ENCODE assay signal across 11 cellular contexts in the genomic region with DNA sequence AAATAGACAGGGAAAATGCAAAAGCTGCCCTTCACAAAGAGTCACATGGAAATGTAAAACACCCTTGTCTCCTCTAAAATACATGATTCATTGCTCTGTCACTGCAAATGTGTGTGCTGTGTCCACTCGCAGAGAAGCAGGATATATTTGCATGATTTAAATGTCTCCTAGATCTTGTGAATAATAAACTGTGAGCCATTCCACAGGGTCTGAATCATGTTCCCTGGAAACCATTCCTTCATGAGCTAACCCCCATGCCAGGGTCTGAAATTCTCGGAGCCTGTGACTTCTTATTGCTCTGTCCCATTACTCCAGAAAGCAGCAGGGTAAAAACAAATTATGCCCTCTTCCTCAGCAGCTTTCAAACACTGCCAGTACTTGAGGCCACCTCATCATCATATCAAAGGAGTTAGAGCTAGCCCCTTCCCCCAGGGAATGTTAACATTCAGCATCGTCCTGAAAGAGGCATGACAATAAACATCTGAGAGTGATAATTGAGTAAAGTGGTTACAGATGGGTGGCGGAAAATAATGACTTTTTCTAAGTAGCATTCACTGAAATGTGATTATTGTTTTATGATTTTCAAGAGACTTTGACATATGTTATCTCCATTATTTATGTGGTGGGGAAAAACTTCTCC. TPM values are rescaled to one million over a fixed set of nuclear protein-coding genes. Genes with fewer than 3 reads are reported as not detected.
DNase-seq lines count a peak whose midpoint lies in the region; ATAC-seq and TF ChIP-seq lines count a peak whose summit lies in the region.
"Had no signal": no experiment of that assay in that cellular context is flagged by ENCODE, and none has a peak within 500 bp of the region (broad histone marks: within the 10 kb centered on the region; RNA-seq: fewer than 3 reads in every experiment).

No MANE protein-coding gene starts in this region.

- peak overlapping the region; percentile 71 for H3K27ac ChIP-seq in ectodermal cell (ENCODE audit: insufficient read depth, low read depth, low read length, poor library complexity, severe bottlenecking)
- H3K27ac ChIP-seq: parathyroid adenoma had no signal

- CTCF ChIA-PET in activated CD4-positive, alpha-beta memory T cell treated with anti-CD3 and anti-CD28 coated beads, Interleukin-2, amount 10 ng/mL, durations not matched to agents 7 days and 5 days (lab: Charles Lee): no interaction called here
- CTCF ChIA-PET in activated CD8-positive, alpha-beta memory T cell treated with anti-CD3 and anti-CD28 coated beads, Interleukin-2, amount 10 ng/mL, durations not matched to agents 7 days and 5 days (lab: Charles Lee): no interaction called here

- WGBS in ectodermal cell, 2 experiments: 8 to 18% methylated on average over 4 of the region's 4 CpGs

- no peaks in the 10 kb centered on the region for H3K36me3 Mint-ChIP-seq in nephron progenitor cell (ENCODE audit: low read depth)
- no peaks in the 10 kb centered on the region for H3K36me3 Mint-ChIP-seq in activated CD4-positive, alpha-beta memory T cell treated with anti-CD3 and anti-CD28 coated beads, Interleukin-2, amount 10 ng/mL, durations not matched to agents 7 days and 5 days (ENCODE audit: low read depth)
- no peaks in the 10 kb centered on the region for H3K36me3 Mint-ChIP-seq in progenitor cell of endocrine pancreas (ENCODE audit: insufficient read depth)
- no peaks in the 10 kb centered on the region for H3K36me3 Mint-ChIP-seq in activated CD8-positive, alpha-beta memory T cell treated with anti-CD3 and anti-CD28 coated beads, Interleukin-2, amount 10 ng/mL, durations not matched to agents 7 days and 5 days

- DNase-seq in GM03348 (ENCODE audit: low spot score): peak; percentile 80
- DNase-seq in NCI-H2227 treated with DMSO at 0.1 percent for 48 hours (lab: John Stamatoyannopoulos, UW): peak; percentile 40
- DNase-seq in nephron progenitor cell: no peak
- no peak for DNase-seq in activated CD4-positive, alpha-beta memory T cell treated with anti-CD3 and anti-CD28 coated beads, Interleukin-2, amount 10 ng/mL, durations not matched to agents 7 days and 5 days
- DNase-seq in progenitor cell of endocrine pancreas (ENCODE audit: low spot score, unreplicated experiment): no peak
- DNase-seq in activated CD8-positive, alpha-beta memory T cell treated with anti-CD3 and anti-CD28 coated beads, Interleukin-2, amount 10 ng/mL, durations not matched to agents 7 days and 5 days: no peak
- DNase-seq: transverse colon had no signal

- POLR2A ChIA-PET in activated CD4-positive, alpha-beta memory T cell treated with anti-CD3 and anti-CD28 coated beads, Interleukin-2, amount 10 ng/mL, durations not matched to agents 7 days and 5 days (lab: Charles Lee): no interaction called here

- H3K4me1 Mint-ChIP-seq in nephron progenitor cell (peaks cover 16% of the 10 kb centered on the region), progenitor cell of endocrine pancreas (ENCODE audit: low read depth) (peaks cover 10% of the 10 kb centered on the region)
- no peaks in the 10 kb centered on the region for H3K4me1 Mint-ChIP-seq in activated CD4-positive, alpha-beta memory T cell treated with anti-CD3 and anti-CD28 coated beads, Interleukin-2, amount 10 ng/mL, durations not matched to agents 7 days and 5 days
- H3K4me1 Mint-ChIP-seq in activated CD8-positive, alpha-beta memory T cell treated with anti-CD3 and anti-CD28 coated beads, Interleukin-2, amount 10 ng/mL, durations not matched to agents 7 days and 5 days: no peaks in the 10 kb centered on the region

- ATAC-seq in activated CD8-positive, alpha-beta memory T cell treated with anti-CD3 and anti-CD28 coated beads, Interleukin-2, amount 10 ng/mL, durations not matched to agents 7 days and 5 days: no peak
- no peak for ATAC-seq in GM19463 (IDR thresholded peaks at IDR 0.05; ENCODE audit: unreplicated experiment)

- H3K4me3 ChIP-seq in ectodermal cell (ENCODE audit: insufficient read depth, low read depth, low read length): no peak overlapping the region
- H3K4me3 ChIP-seq: transverse colon had no signal

- no peaks in the 10 kb centered on the region for H3K36me3 ChIP-seq in ectodermal cell (ENCODE audit: control insufficient read depth, insufficient read depth, low read length)
- H3K36me3 ChIP-seq: transverse colon had no signal

- TF ChIP-seq CTCF in nephron progenitor cell (IDR thresholded peaks at IDR 0.05) (no peak), progenitor cell of endocrine pancreas (IDR thresholded peaks at IDR 0.05; ENCODE audit: unreplicated experiment) (no peak)

- no peaks in the 10 kb centered on the region for H3K27me3 ChIP-seq in ectodermal cell (ENCODE audit: control insufficient read depth, insufficient read depth, low read length, poor library complexity, severe bottlenecking)
- H3K27me3 ChIP-seq: transverse colon had no signal

- H3K9me3 Mint-ChIP-seq in nephron progenitor cell (peaks cover 12% of the 10 kb centered on the region), progenitor cell of endocrine pancreas (ENCODE audit: low read depth) (peaks cover 8% of the 10 kb centered on the region)
- no peaks in the 10 kb centered on the region for H3K9me3 Mint-ChIP-seq in activated CD4-positive, alpha-beta memory T cell treated with anti-CD3 and anti-CD28 coated beads, Interleukin-2, amount 10 ng/mL, durations not matched to agents 7 days and 5 days
- no peaks in the 10 kb centered on the region for H3K9me3 Mint-ChIP-seq in activated CD8-positive, alpha-beta memory T cell treated with anti-CD3 and anti-CD28 coated beads, Interleukin-2, amount 10 ng/mL, durations not matched to agents 7 days and 5 days (ENCODE audit: low read depth)
- H3K9me3 Mint-ChIP-seq: T-helper 1 cell treated with Interleukin-12 subunit alpha and Interleukin-12 subunit beta and Interleukin-4 antibody, amounts not matched to agents 30 μg/mL and 1 μg/mL, for 36 hours had no signal

- H3K27me3 Mint-ChIP-seq in nephron progenitor cell (ENCODE audit: low read depth, poor library complexity): peaks cover 30% of the 10 kb centered on the region
- peaks cover 26% of the 10 kb centered on the region for H3K27me3 Mint-ChIP-seq in activated CD4-positive, alpha-beta memory T cell treated with anti-CD3 and anti-CD28 coated beads, Interleukin-2, amount 10 ng/mL, durations not matched to agents 7 days and 5 days
- H3K27me3 Mint-ChIP-seq in progenitor cell of endocrine pancreas: peaks cover 7% of the 10 kb centered on the region
- H3K27me3 Mint-ChIP-seq in activated CD8-positive, alpha-beta memory T cell treated with anti-CD3 and anti-CD28 coated beads, Interleukin-2, amount 10 ng/mL, durations not matched to agents 7 days and 5 days: peaks cover 37% of the 10 kb centered on the region

- peaks cover 19% of the 10 kb centered on the region for H3K4me1 ChIP-seq in ectodermal cell (ENCODE audit: control insufficient read depth, insufficient read depth, low read length)
- H3K4me1 ChIP-seq: parathyroid adenoma, transverse colon had no signal

- H3K4me3 Mint-ChIP-seq in nephron progenitor cell (peak overlapping the region; percentile 7), progenitor cell of endocrine pancreas (ENCODE audit: low read depth) (no peak overlapping the region)
- H3K4me3 Mint-ChIP-seq in activated CD4-positive, alpha-beta memory T cell treated with anti-CD3 and anti-CD28 coated beads, Interleukin-2, amount 10 ng/mL, durations not matched to agents 7 days and 5 days: no peak overlapping the region
- no peak overlapping the region for H3K4me3 Mint-ChIP-seq in activated CD8-positive, alpha-beta memory T cell treated with anti-CD3 and anti-CD28 coated beads, Interleukin-2, amount 10 ng/mL, durations not matched to agents 7 days and 5 days
- H3K4me3 Mint-ChIP-seq: T-helper 1 cell treated with Interleukin-12 subunit alpha and Interleukin-12 subunit beta and Interleukin-4 antibody, amounts not matched to agents 30 μg/mL and 1 μg/mL, for 36 hours had no signal

- no peaks in the 10 kb centered on the region for H3K9me3 ChIP-seq in ectodermal cell (ENCODE audit: control insufficient read depth, low read length)

- H3K27ac Mint-ChIP-seq in nephron progenitor cell: no peak overlapping the region
- no peak overlapping the region for H3K27ac Mint-ChIP-seq in activated CD4-positive, alpha-beta memory T cell treated with anti-CD3 and anti-CD28 coated beads, Interleukin-2, amount 10 ng/mL, durations not matched to agents 7 days and 5 days
- no peak overlapping the region for H3K27ac Mint-ChIP-seq in progenitor cell of endocrine pancreas
- no peak overlapping the region for H3K27ac Mint-ChIP-seq in activated CD8-positive, alpha-beta memory T cell treated with anti-CD3 and anti-CD28 coated beads, Interleukin-2, amount 10 ng/mL, durations not matched to agents 7 days and 5 days
- H3K27ac Mint-ChIP-seq: T-helper 1 cell treated with Interleukin-12 subunit alpha and Interleukin-12 subunit beta and Interleukin-4 antibody, amounts not matched to agents 30 μg/mL and 1 μg/mL, for 36 hours had no signal

RNA-seq across cellular contexts. Expression of a gene that starts 11.7 kb away (rescaled TPM):
- polyA plus RNA-seq in ectodermal cell (2013, experiment 1 of 4): 0.11 TPM
- polyA plus RNA-seq in ectodermal cell (2013, experiment 2 of 4): not detected
- polyA plus RNA-seq in ectodermal cell (2013, experiment 3 of 4): 0.05 TPM
- polyA plus RNA-seq in ectodermal cell (2013, experiment 4 of 4): 0.16 TPM
- total RNA-seq in activated CD4-positive, alpha-beta memory T cell treated with anti-CD3 and anti-CD28 coated beads, Interleukin-2, amount 10 ng/mL, durations not matched to agents 7 days and 5 days: not detected
- total RNA-seq in progenitor cell of endocrine pancreas: 5.3 and 5.5 TPM in 2 replicates
- total RNA-seq in activated CD8-positive, alpha-beta memory T cell treated with anti-CD3 and anti-CD28 coated beads, Interleukin-2, amount 10 ng/mL, durations not matched to agents 7 days and 5 days: not detected

Comparison
In these comparisons a context has a peak if more than half of its experiments do, and no peak if none do; other contexts are left out.
1. DNase-seq: peak in GM03348 (single experiment) and NCI-H2227 treated with DMSO at 0.1 percent for 48 hours (single experiment); none in nephron progenitor cell (single experiment), activated CD4-positive, alpha-beta memory T cell treated with anti-CD3 and anti-CD28 coated beads, Interleukin-2, amount 10 ng/mL, durations not matched to agents 7 days and 5 days (single experiment), progenitor cell of endocrine pancreas (single experiment) and activated CD8-positive, alpha-beta memory T cell treated with anti-CD3 and anti-CD28 coated beads, Interleukin-2, amount 10 ng/mL, durations not matched to agents 7 days and 5 days (single experiment).